Comparison of ENCODE assay signal across 15 cellular contexts in the genomic region with DNA sequence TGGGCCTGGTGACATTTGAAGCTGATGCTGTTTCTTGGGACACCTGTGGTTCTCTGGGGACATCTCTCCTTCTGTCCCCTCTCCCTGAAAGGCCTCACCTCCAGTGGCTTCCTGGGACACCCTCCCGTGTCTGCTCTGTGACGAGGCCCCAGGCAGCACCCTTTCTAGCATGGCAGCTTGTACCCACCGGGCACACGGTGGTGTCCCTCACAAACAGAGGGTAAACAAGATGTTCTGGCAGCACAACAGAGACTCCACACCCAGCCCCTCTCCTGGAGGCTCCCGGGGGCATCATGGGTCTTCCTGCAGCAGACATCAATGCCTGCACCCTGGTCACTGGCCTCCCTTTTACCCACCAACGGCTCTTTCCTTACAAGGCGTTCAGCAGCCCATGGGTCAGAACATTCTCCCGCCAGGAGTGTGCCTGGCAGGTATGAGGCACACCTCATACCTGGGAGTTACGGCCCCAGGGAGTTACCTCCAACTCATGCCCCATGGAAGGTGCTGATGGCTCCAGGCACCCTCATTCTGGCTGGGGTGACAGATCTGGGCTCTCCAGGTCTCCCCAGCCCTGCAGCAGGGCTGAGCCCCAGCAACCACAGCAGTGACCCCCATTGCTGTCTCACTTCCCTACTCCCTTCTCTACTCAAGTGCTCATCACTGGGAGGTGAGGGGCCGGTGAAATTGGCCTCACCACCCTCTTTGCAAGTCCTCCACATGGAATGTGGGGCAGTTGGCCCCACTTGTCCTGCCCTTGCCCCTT. TPM values are rescaled to one million over a fixed set of nuclear protein-coding genes. Genes with fewer than 3 reads are reported as not detected.
"Had no signal": no experiment of that assay in that cellular context is flagged by ENCODE, and none has a peak within 500 bp of the region (broad histone marks: within the 10 kb centered on the region; RNA-seq: fewer than 3 reads in every experiment).

No MANE protein-coding gene starts in this region.

- H3K27ac Mint-ChIP-seq: activated CD8-positive, alpha-beta T cell treated with anti-CD3 and anti-CD28 coated beads for 36 hours; activated T-cell treated with anti-CD3 and anti-CD28 coated beads, Interleukin-2, amount 50 U/mL, for 72 hours; progenitor cell of endocrine pancreas; T-cell had no signal

- H3K4me2 ChIP-seq: hepatocyte had no signal

- DNase-seq: activated CD8-positive, alpha-beta T cell treated with anti-CD3 and anti-CD28 coated beads for 36 hours; activated naive CD4-positive, alpha-beta T cell; activated T-cell treated with anti-CD3 and anti-CD28 coated beads, Interleukin-2, amount 50 U/mL, for 72 hours; colonic mucosa; naive thymus-derived CD4-positive, alpha-beta T cell; nucleus accumbens; stimulated activated CD4-positive, alpha-beta T cell treated with anti-CD3 and anti-CD28 coated beads, Interleukin-1b, Interleukin-23, amount 100 ng/mL, for 48 hours; T-helper 9 cell had no signal

- H3K79me2 ChIP-seq: hepatocyte had no signal

- H2AFZ ChIP-seq: hepatocyte had no signal

- H3K27me3 ChIP-seq: colonic mucosa, hepatocyte had no signal

- ATAC-seq: activated CD8-positive, alpha-beta T cell treated with anti-CD3 and anti-CD28 coated beads for 36 hours; activated T-cell treated with anti-CD3 and anti-CD28 coated beads, Interleukin-2, amount 50 U/mL, for 72 hours; left lung; mucosa of descending colon; naive thymus-derived CD4-positive, alpha-beta T cell; sciatic nerve; T-cell had no signal

- H3K4me3 ChIP-seq: colonic mucosa, esophagus muscularis mucosa, hepatocyte, left lung, mucosa of descending colon had no signal

- H3K9me3 Mint-ChIP-seq: activated T-cell treated with anti-CD3 and anti-CD28 coated beads, Interleukin-2, amount 50 U/mL, for 72 hours; T-cell had no signal

- H3K27ac ChIP-seq: colonic mucosa, esophagus muscularis mucosa, hepatocyte, left lung had no signal

- H3K4me3 Mint-ChIP-seq: activated CD8-positive, alpha-beta T cell treated with anti-CD3 and anti-CD28 coated beads for 36 hours; activated T-cell treated with anti-CD3 and anti-CD28 coated beads, Interleukin-2, amount 50 U/mL, for 72 hours; naive thymus-derived CD4-positive, alpha-beta T cell; T-cell had no signal

- H3K4me1 ChIP-seq: colonic mucosa, esophagus muscularis mucosa, left lung had no signal

- H3K36me3 ChIP-seq: colonic mucosa, esophagus muscularis mucosa, left lung had no signal

- H3K9me3 ChIP-seq: colonic mucosa, left lung, mucosa of descending colon had no signal

- H3K36me3 Mint-ChIP-seq: T-cell had no signal

RNA-seq across cellular contexts. Expression of a gene that starts 51.1 kb away (rescaled TPM):
- total RNA-seq: colonic mucosa, left lung, sciatic nerve, T-cell had no signal
- polyA plus RNA-seq: naive thymus-derived CD4-positive, alpha-beta T cell had no signal
